ENCODE assay signal across 1 cellular context in the genomic region with DNA sequence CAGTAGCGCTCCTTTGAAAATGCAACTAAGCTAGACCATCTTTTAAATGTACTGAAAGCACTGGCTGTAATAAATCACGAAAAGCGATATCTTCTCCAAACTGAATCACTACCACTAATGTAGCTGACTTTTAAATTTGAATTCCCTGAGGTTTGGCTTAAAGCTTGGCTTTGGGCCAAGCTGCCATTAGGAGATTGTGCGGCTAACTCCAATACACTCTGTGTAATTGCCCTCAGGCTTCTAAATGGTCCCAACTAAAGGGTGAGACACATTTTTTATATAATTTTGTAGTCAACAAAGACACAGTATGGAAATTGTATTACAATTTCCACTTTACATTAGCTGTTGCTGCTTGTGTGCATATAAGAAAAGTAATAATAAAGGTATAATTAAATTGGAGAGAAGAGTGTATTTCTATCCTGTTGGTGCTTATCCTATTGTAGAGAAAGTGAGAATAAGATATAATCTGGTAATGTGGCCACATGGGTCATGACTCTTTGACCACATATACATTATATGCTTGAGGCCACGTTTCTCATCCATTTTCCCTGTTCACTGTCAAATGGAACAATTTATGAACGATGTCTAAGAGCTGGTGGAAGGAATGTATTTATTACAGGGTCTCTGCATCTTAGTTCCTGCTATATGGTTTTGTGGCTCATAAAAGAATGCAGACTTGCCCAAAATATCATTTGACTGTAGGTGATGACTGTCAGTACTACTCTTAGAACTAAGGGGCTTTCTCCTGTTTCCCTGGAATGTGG.
TF ChIP-seq lines count a peak whose summit lies in the region.

No MANE protein-coding gene starts in this region.

TF ChIP-seq in HEK293, 187 proteins besides CTCF, POLR2A, EP300 and RAD21 (continued from another document and continues in another):
- TF ChIP-seq ZNF148 (tag by site-specific recombination; IDR thresholded peaks at IDR 0.05; ENCODE audit: borderline replicate concordance) (no peak), ZBTB20 (tag by site-specific recombination; IDR thresholded peaks at IDR 0.05) (peak; percentile 49), ZNF561 (tag by site-specific recombination; IDR thresholded peaks at IDR 0.05; ENCODE audit: borderline replicate concordance) (peak; percentile 89; the same call in 1 of the 2 replicates), ZNF548 (tag by site-specific recombination; IDR thresholded peaks at IDR 0.05) (no peak), IKZF3 (tag by site-specific recombination; IDR thresholded peaks at IDR 0.05) (peak; percentile 83), ZSCAN5A (tag by site-specific recombination; IDR thresholded peaks at IDR 0.05) (no peak), ZBTB44 (tag by site-specific recombination; IDR thresholded peaks at IDR 0.05) (peak; percentile 98), ZNF211 (tag by site-specific recombination; IDR thresholded peaks at IDR 0.05; ENCODE audit: low read depth) (no peak), ZFP41 (tag by site-specific recombination; IDR thresholded peaks at IDR 0.05; ENCODE audit: borderline replicate concordance) (no peak), HOXA7 (CRISPR knock-in tag; IDR thresholded peaks at IDR 0.05; ENCODE audit: borderline replicate concordance) (no peak), ZNF426 (tag by site-specific recombination; IDR thresholded peaks at IDR 0.05) (no peak), SCRT2 (tag by site-specific recombination; IDR thresholded peaks at IDR 0.05) (no peak), ZNF558 (tag by site-specific recombination; IDR thresholded peaks at IDR 0.05) (no peak), ZNF521 (tag by site-specific recombination; IDR thresholded peaks at IDR 0.05) (no peak), ZNF747 (tag by site-specific recombination; IDR thresholded peaks at IDR 0.05) (no peak), YY2 (tag by site-specific recombination; IDR thresholded peaks at IDR 0.05) (no peak), ZNF114 (tag by site-specific recombination; IDR thresholded peaks at IDR 0.05) (no peak), ZFP3 (tag by site-specific recombination; IDR thresholded peaks at IDR 0.05; ENCODE audit: low read depth) (no peak), GLI2 (tag by site-specific recombination; IDR thresholded peaks at IDR 0.05; ENCODE audit: borderline replicate concordance, low read depth) (peak; percentile 70), HOXC10 (CRISPR knock-in tag; IDR thresholded peaks at IDR 0.05) (no peak; the same call in 1 of the 2 replicates), ZNF654 (tag by site-specific recombination; IDR thresholded peaks at IDR 0.05; ENCODE audit: low read depth) (no peak), ZNF248 (tag by site-specific recombination; IDR thresholded peaks at IDR 0.05) (no peak), ZBTB1 (tag by site-specific recombination; IDR thresholded peaks at IDR 0.05) (peak; percentile 7; the same call in 1 of the 2 replicates), ZNF518A (tag by site-specific recombination; conservative IDR thresholded peaks at IDR 0.05; ENCODE audit: low read depth) (no peak), ZNF404 (tag by site-specific recombination; IDR thresholded peaks at IDR 0.05) (no peak), ZNF366 (tag by site-specific recombination; conservative IDR thresholded peaks at IDR 0.05) (peak; percentile 73), HIC1 (tag by site-specific recombination; IDR thresholded peaks at IDR 0.05) (peak; percentile 38; the same call in 1 of the 2 replicates), ZNF112 (tag by site-specific recombination; IDR thresholded peaks at IDR 0.05) (no peak), ZNF2 (tag by site-specific recombination; IDR thresholded peaks at IDR 0.05) (no peak), ZNF626 (tag by site-specific recombination; IDR thresholded peaks at IDR 0.05) (no peak), ZNF146 (tag by site-specific recombination; IDR thresholded peaks at IDR 0.05) (no peak), ZNF660 (tag by site-specific recombination; IDR thresholded peaks at IDR 0.05) (peak; percentile 51; the same call in 1 of the 2 replicates), ZNF510 (tag by site-specific recombination; IDR thresholded peaks at IDR 0.05; ENCODE audit: insufficient replicate concordance) (peak; percentile 26), ZSCAN30 (tag by site-specific recombination; IDR thresholded peaks at IDR 0.05) (0 out of 2 replicates have a peak, but pooled peaks have one; percentile 17), HOXD13 (CRISPR knock-in tag; IDR thresholded peaks at IDR 0.05; ENCODE audit: borderline replicate concordance) (no peak), ZNF302 (tag by site-specific recombination; IDR thresholded peaks at IDR 0.05; ENCODE audit: low read depth) (no peak), WT1 (tag by site-specific recombination; IDR thresholded peaks at IDR 0.05) (peak; percentile 78)
- TF ChIP-seq, protein P1, sequence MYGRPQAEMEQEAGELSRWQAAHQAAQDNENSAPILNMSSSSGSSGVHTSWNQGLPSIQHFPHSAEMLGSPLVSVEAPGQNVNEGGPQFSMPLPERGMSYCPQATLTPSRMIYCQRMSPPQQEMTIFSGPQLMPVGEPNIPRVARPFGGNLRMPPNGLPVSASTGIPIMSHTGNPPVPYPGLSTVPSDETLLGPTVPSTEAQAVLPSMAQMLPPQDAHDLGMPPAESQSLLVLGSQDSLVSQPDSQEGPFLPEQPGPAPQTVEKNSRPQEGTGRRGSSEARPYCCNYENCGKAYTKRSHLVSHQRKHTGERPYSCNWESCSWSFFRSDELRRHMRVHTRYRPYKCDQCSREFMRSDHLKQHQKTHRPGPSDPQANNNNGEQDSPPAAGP (tag by site-specific recombination; IDR thresholded peaks at IDR 0.05): no peak
- TF ChIP-seq, protein P2, sequence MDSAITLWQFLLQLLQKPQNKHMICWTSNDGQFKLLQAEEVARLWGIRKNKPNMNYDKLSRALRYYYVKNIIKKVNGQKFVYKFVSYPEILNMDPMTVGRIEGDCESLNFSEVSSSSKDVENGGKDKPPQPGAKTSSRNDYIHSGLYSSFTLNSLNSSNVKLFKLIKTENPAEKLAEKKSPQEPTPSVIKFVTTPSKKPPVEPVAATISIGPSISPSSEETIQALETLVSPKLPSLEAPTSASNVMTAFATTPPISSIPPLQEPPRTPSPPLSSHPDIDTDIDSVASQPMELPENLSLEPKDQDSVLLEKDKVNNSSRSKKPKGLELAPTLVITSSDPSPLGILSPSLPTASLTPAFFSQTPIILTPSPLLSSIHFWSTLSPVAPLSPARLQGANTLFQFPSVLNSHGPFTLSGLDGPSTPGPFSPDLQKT (IDR thresholded peaks at IDR 0.05; ENCODE audit: borderline replicate concordance, low read depth, low read length): no peak
- TF ChIP-seq, protein P3, sequence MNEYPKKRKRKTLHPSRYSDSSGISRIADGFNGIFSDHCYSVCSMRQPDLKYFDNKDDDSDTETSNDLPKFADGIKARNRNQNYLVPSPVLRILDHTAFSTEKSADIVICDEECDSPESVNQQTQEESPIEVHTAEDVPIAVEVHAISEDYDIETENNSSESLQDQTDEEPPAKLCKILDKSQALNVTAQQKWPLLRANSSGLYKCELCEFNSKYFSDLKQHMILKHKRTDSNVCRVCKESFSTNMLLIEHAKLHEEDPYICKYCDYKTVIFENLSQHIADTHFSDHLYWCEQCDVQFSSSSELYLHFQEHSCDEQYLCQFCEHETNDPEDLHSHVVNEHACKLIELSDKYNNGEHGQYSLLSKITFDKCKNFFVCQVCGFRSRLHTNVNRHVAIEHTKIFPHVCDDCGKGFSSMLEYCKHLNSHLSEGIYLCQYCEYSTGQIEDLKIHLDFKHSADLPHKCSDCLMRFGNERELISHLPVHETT (tag by site-specific recombination; IDR thresholded peaks at IDR 0.05): 0 out of 2 replicates have a peak, but pooled peaks have one; percentile 35
- TF ChIP-seq, protein P4, sequence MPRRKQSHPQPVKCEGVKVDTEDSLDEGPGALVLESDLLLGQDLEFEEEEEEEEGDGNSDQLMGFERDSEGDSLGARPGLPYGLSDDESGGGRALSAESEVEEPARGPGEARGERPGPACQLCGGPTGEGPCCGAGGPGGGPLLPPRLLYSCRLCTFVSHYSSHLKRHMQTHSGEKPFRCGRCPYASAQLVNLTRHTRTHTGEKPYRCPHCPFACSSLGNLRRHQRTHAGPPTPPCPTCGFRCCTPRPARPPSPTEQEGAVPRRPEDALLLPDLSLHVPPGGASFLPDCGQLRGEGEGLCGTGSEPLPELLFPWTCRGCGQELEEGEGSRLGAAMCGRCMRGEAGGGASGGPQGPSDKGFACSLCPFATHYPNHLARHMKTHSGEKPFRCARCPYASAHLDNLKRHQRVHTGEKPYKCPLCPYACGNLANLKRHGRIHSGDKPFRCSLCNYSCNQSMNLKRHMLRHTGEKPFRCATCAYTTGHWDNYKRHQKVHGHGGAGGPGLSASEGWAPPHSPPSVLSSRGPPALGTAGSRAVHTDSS (tag by site-specific recombination; IDR thresholded peaks at IDR 0.05): peak; percentile 44
